ENCODE assay signal across 36 cellular contexts in the genomic region with DNA sequence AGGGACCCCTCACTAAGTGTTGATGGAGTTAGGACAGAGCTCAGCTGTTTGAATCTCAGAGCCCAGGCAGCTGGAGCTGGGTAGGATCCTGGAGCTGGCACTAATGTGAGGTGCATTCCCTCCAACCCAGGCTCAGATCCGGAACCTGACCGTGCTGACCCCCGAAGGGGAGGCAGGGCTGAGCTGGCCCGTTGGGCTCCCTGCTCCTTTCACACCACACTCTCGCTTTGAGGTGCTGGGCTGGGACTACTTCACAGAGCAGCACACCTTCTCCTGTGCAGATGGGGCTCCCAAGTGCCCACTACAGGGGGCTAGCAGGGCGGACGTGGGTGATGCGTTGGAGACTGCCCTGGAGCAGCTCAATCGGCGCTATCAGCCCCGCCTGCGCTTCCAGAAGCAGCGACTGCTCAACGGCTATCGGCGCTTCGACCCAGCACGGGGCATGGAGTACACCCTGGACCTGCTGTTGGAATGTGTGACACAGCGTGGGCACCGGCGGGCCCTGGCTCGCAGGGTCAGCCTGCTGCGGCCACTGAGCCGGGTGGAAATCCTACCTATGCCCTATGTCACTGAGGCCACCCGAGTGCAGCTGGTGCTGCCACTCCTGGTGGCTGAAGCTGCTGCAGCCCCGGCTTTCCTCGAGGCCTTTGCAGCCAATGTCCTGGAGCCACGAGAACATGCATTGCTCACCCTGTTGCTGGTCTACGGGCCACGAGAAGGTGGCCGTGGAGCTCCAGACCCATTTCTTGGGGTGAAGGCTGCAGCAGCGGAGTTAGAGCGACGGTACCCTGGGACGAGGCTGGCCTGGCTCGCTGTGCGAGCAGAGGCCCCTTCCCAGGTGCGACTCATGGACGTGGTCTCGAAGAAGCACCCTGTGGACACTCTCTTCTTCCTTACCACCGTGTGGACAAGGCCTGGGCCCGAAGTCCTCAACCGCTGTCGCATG. TPM values are rescaled to one million over a fixed set of nuclear protein-coding genes. Genes with fewer than 3 reads are reported as not detected.
A peak's percentile ranks its signal among the peaks of the same experiment; 100 is the strongest.
DNase-seq lines count a peak whose midpoint lies in the region; ATAC-seq and TF ChIP-seq lines count a peak whose summit lies in the region.
"Had no signal": no experiment of that assay in that cellular context is flagged by ENCODE, and none has a peak within 500 bp of the region (broad histone marks: within the 10 kb centered on the region; RNA-seq: fewer than 3 reads in every experiment).

No MANE protein-coding gene starts in this region.

- H3K9me3 ChIP-seq in heart right ventricle = no peaks in the 10 kb centered on the region
- no peaks in the 10 kb centered on the region for H3K9me3 ChIP-seq in lower lobe of right lung
- no peaks in the 10 kb centered on the region for H3K9me3 ChIP-seq in skeletal muscle tissue (ENCODE audit: control insufficient read depth in 3 of 3, low read length in 3 of 3)
- H3K9me3 ChIP-seq: adrenal gland, body of pancreas, esophagus squamous epithelium, heart left ventricle, mucosa of descending colon, right atrium auricular region, stomach, thyroid gland, uterus had no signal

- H3K4me1 ChIP-seq in heart right ventricle = peaks cover 9 to 43% (median 26%) of the 10 kb centered on the region in 9 donors
- H3K4me1 ChIP-seq in lower lobe of right lung = peaks cover 15% of the 10 kb centered on the region
- peaks cover 28 to 51% (median 40%) of the 10 kb centered on the region in 3 donors for H3K4me1 ChIP-seq in skeletal muscle tissue (ENCODE audit: control insufficient read depth in 3 of 3, insufficient read depth in 3 of 3, low read length in 3 of 3)
- H3K4me1 ChIP-seq: foreskin keratinocyte had no signal

- H3K27ac ChIP-seq in heart right ventricle (no peak overlapping the region), lower lobe of right lung (no peak overlapping the region), skeletal muscle tissue (ENCODE audit: low read depth, low read length) (peak overlapping the region; percentile 60)
- H3K27ac ChIP-seq: adrenal gland, body of pancreas, esophagus squamous epithelium, foreskin keratinocyte, heart left ventricle, parathyroid adenoma, right atrium auricular region, stomach, thyroid gland, uterus, VCaP had no signal

- H3K27me3 Mint-ChIP-seq in activated CD4-positive, alpha-beta memory T cell treated with anti-CD3 and anti-CD28 coated beads for 36 hours = no peaks in the 10 kb centered on the region
- H3K27me3 Mint-ChIP-seq: activated naive CD4-positive, alpha-beta T cell treated with anti-CD3 and anti-CD28 coated beads, Interleukin-2, amount 10 ng/mL, durations not matched to agents 7 days and 5 days; activated T-helper 17 cell treated with anti-CD3 and anti-CD28 coated beads, Interleukin-2, amount 50 U/mL, for 72 hours had no signal

- H3K36me3 ChIP-seq in heart right ventricle (peaks cover 0 to 85% (median 46%) of the 10 kb centered on the region in 9 donors), lower lobe of right lung (peaks cover 73% of the 10 kb centered on the region), skeletal muscle tissue (ENCODE audit: control insufficient read depth in 3 of 3, insufficient read depth in 3 of 3, low read length in 3 of 3) (peaks cover 57 to 66% (median 58%) of the 10 kb centered on the region in 3 donors)
- H3K36me3 ChIP-seq: uterus had no signal

- ATAC-seq in left ventricle myocardium superior (no peak), heart right ventricle (no peak), lower lobe of right lung (no peak)
- ATAC-seq: activated T-helper 17 cell treated with anti-CD3 and anti-CD28 coated beads, Interleukin-2, amount 50 U/mL, for 72 hours; body of pancreas; foreskin keratinocyte; HCT116; heart left ventricle; mucosa of descending colon had no signal

- no peak overlapping the region for H3K27ac Mint-ChIP-seq in activated CD4-positive, alpha-beta memory T cell treated with anti-CD3 and anti-CD28 coated beads for 36 hours
- H3K27ac Mint-ChIP-seq: activated naive CD4-positive, alpha-beta T cell treated with anti-CD3 and anti-CD28 coated beads, Interleukin-2, amount 10 ng/mL, durations not matched to agents 7 days and 5 days; activated T-helper 17 cell treated with anti-CD3 and anti-CD28 coated beads, Interleukin-2, amount 50 U/mL, for 72 hours; IgD-negative memory B cell had no signal

- no peak overlapping the region for H3K4me3 Mint-ChIP-seq in activated CD4-positive, alpha-beta memory T cell treated with anti-CD3 and anti-CD28 coated beads for 36 hours
- H3K4me3 Mint-ChIP-seq: activated naive CD4-positive, alpha-beta T cell treated with anti-CD3 and anti-CD28 coated beads, Interleukin-2, amount 10 ng/mL, durations not matched to agents 7 days and 5 days; activated T-helper 17 cell treated with anti-CD3 and anti-CD28 coated beads, Interleukin-2, amount 50 U/mL, for 72 hours; CD14-positive monocyte had no signal

- peaks cover 17% of the 10 kb centered on the region for H3K4me1 Mint-ChIP-seq in activated CD4-positive, alpha-beta memory T cell treated with anti-CD3 and anti-CD28 coated beads for 36 hours (ENCODE audit: low read depth)
- H3K4me1 Mint-ChIP-seq: activated T-helper 17 cell treated with anti-CD3 and anti-CD28 coated beads, Interleukin-2, amount 50 U/mL, for 72 hours had no signal

- TF ChIP-seq CTCF in heart right ventricle (IDR thresholded peaks at IDR 0.05) (no peak), lower lobe of right lung (IDR thresholded peaks at IDR 0.05) (no peak)

- no peaks in the 10 kb centered on the region for H3K9me3 Mint-ChIP-seq in activated CD4-positive, alpha-beta memory T cell treated with anti-CD3 and anti-CD28 coated beads for 36 hours
- H3K9me3 Mint-ChIP-seq: activated naive CD4-positive, alpha-beta T cell treated with anti-CD3 and anti-CD28 coated beads, Interleukin-2, amount 10 ng/mL, durations not matched to agents 7 days and 5 days; activated T-helper 17 cell treated with anti-CD3 and anti-CD28 coated beads, Interleukin-2, amount 50 U/mL, for 72 hours; IgD-negative memory B cell; neural crest cell had no signal

- WGBS in heart right ventricle, 2 donors = 82 to 84% methylated on average over 44 of the region's 44 CpGs

- peak; percentile 35 for DNase-seq in left ventricle myocardium superior
- no peak for DNase-seq in heart right ventricle
- peak; percentile 24 for DNase-seq in lower lobe of right lung
- no peak for DNase-seq in NCI-H345 (lab: John Stamatoyannopoulos, UW)
- no peak for DNase-seq in activated CD4-positive, alpha-beta memory T cell treated with anti-CD3 and anti-CD28 coated beads for 36 hours
- DNase-seq: activated CD4-positive, alpha-beta T cell treated with anti-CD3 and anti-CD28 coated beads for 4 hours; activated naive CD4-positive, alpha-beta T cell treated with anti-CD3 and anti-CD28 coated beads, Interleukin-2, amount 10 ng/mL, durations not matched to agents 7 days and 5 days; adrenal gland; body of pancreas; cerebellar nuclear complex; esophagus squamous epithelium; foreskin keratinocyte; heart left ventricle; mucosa of descending colon; NCI-H146; NCI-H226; NCI-H69; SHP77 treated with DMSO at 0.1 percent for 48 hours; stimulated activated CD4-positive, alpha-beta T cell treated with anti-CD3 and anti-CD28 coated beads, Interleukin-4, amount 100 ng/mL, for 1 hour; stomach; T-helper 9 cell; thyroid gland; uterus had no signal

- peaks cover 30% of the 10 kb centered on the region for H3K36me3 Mint-ChIP-seq in activated CD4-positive, alpha-beta memory T cell treated with anti-CD3 and anti-CD28 coated beads for 36 hours
- H3K36me3 Mint-ChIP-seq: IgD-negative memory B cell had no signal

- peak overlapping the region in 1 of 3 donors; percentile 74 for H3K9ac ChIP-seq in skeletal muscle tissue (ENCODE audit: low read depth in 1 of 3, low read length in 3 of 3)
- H3K9ac ChIP-seq: parathyroid adenoma had no signal

- CTCF ChIA-PET in activated CD4-positive, alpha-beta memory T cell treated with anti-CD3 and anti-CD28 coated beads for 36 hours (lab: Charles Lee) = interaction anchor here (1.4 to 2.2 kb wide), 2 partner anchors 9 to 72 kb away, joined by 4 to 12 read pairs; no protein-coding TSS in a partner anchor

- POLR2A ChIA-PET in activated CD4-positive, alpha-beta memory T cell treated with anti-CD3 and anti-CD28 coated beads for 36 hours (lab: Charles Lee) = interaction anchor here (0.9 to 2.5 kb wide), 2 partner anchors 10 to 11 kb away, joined by 3 to 10 read pairs; partner anchors contain the start of gene ABCF2

- H3K27me3 ChIP-seq in heart right ventricle (no peaks in the 10 kb centered on the region), lower lobe of right lung (ENCODE audit: low read depth) (no peaks in the 10 kb centered on the region), skeletal muscle tissue (ENCODE audit: control insufficient read depth in 3 of 3, insufficient read depth in 3 of 3, low read length in 3 of 3) (no peaks in the 10 kb centered on the region)
- H3K27me3 ChIP-seq: adrenal gland, body of pancreas, esophagus squamous epithelium, foreskin keratinocyte, heart left ventricle, right atrium auricular region, stomach, thyroid gland, uterus had no signal

- H3K4me3 ChIP-seq in heart right ventricle (no peak overlapping the region), lower lobe of right lung (no peak overlapping the region), skeletal muscle tissue (ENCODE audit: low read length in 3 of 3) (peak overlapping the region in 1 of 3 donors; percentile 22)
- H3K4me3 ChIP-seq: adrenal gland, body of pancreas, esophagus squamous epithelium, heart left ventricle, lung, mucosa of descending colon, right atrium auricular region, stomach, thyroid gland, uterus had no signal

- intact Hi-C loops in left ventricle myocardium superior (cut with micrococcal nuclease) (no loop called here), heart right ventricle (cut with DNase I) (no loop called here), lower lobe of right lung (cut with DNase I) (no loop called here)
- intact Hi-C loops in activated CD4-positive, alpha-beta memory T cell treated with anti-CD3 and anti-CD28 coated beads for 36 hours (cut with micrococcal nuclease) = no loop called here

RNA-seq across cellular contexts. Expression of gene CHPF2, which starts 5.2 kb away (rescaled TPM):
- 12.1 TPM for total RNA-seq in left ventricle myocardium superior
- 10 to 100 TPM; 12.1 to 22.4 (median 17.4) TPM for total RNA-seq in heart right ventricle
- 10 to 100 TPM; 19.2 to 20.9 TPM for polyA plus RNA-seq in heart right ventricle
- total RNA-seq in lower lobe of right lung = 34.7 TPM
- 16.2 TPM for total RNA-seq in skeletal muscle tissue
- 10 to 100 TPM; 33.6 to 34.2 TPM for total RNA-seq in activated CD4-positive, alpha-beta memory T cell treated with anti-CD3 and anti-CD28 coated beads for 36 hours

RNA-seq across cellular contexts. Expression of gene ABCF2, which starts 10.5 kb away (rescaled TPM):
- total RNA-seq in left ventricle myocardium superior = 27.6 TPM
- 10 to 100 TPM; 25.2 to 33.8 (median 29.5) TPM for total RNA-seq in heart right ventricle
- polyA plus RNA-seq in heart right ventricle = 10 to 100 TPM; 13.0 to 35.2 TPM
- 23.3 TPM for total RNA-seq in lower lobe of right lung
- total RNA-seq in skeletal muscle tissue = 20.9 TPM
- 10 to 100 TPM; 41.1 to 41.2 TPM for total RNA-seq in activated CD4-positive, alpha-beta memory T cell treated with anti-CD3 and anti-CD28 coated beads for 36 hours

RNA-seq across cellular contexts. Expression of gene SMARCD3, which starts 11.0 kb away (rescaled TPM):
- total RNA-seq in left ventricle myocardium superior (132 TPM), heart right ventricle (100 to 1,000 TPM in 5 of 10 donors, 10 to 100 TPM in 5; 78.0 to 119 (median 97.6) TPM), lower lobe of right lung (53.1 TPM), skeletal muscle tissue (101 TPM)
- polyA plus RNA-seq in heart right ventricle = 100 to 1,000 TPM in 1 of 2 donors, 10 to 100 TPM in 1; 77.7 to 175 TPM
- total RNA-seq in activated CD4-positive, alpha-beta memory T cell treated with anti-CD3 and anti-CD28 coated beads for 36 hours = 1 to 10 TPM; 4.4 to 5.5 TPM

RNA-seq across cellular contexts. Expression of gene H2BK1, which starts 27.2 kb away (rescaled TPM):
- total RNA-seq in left ventricle myocardium superior (not detected), heart right ventricle (not detected), lower lobe of right lung (not detected), skeletal muscle tissue (not detected)
- polyA plus RNA-seq in heart right ventricle = not detected
- total RNA-seq in activated CD4-positive, alpha-beta memory T cell treated with anti-CD3 and anti-CD28 coated beads for 36 hours = not detected
- total RNA-seq: adrenal gland, body of pancreas, dermis microvascular lymphatic vessel endothelial cell, esophagus squamous epithelium, foreskin keratinocyte, G401, heart left ventricle, mucosa of descending colon, neural crest cell, right atrium auricular region, stomach, thyroid gland had no signal
- polyA plus RNA-seq: adrenal gland, CD14-positive monocyte, foreskin keratinocyte, heart left ventricle, IgD-negative memory B cell, keratinocyte, lung, stomach had no signal

RNA-seq across cellular contexts. Expression of gene ASB10, which starts 50.5 kb away (rescaled TPM):
- total RNA-seq in left ventricle myocardium superior (46.1 TPM), heart right ventricle (10 to 100 TPM; 17.5 to 44.6 (median 29.1) TPM), lower lobe of right lung (not detected), skeletal muscle tissue (3.7 TPM)
- 10 to 100 TPM in 1 of 2 donors, 1 to 10 TPM in 1; 7.2 to 63.4 TPM for polyA plus RNA-seq in heart right ventricle
- not detected for total RNA-seq in activated CD4-positive, alpha-beta memory T cell treated with anti-CD3 and anti-CD28 coated beads for 36 hours
- total RNA-seq: activated T-helper 17 cell treated with anti-CD3 and anti-CD28 coated beads, Interleukin-2, amount 50 U/mL, for 72 hours; adrenal gland; body of pancreas; dermis microvascular lymphatic vessel endothelial cell; esophagus squamous epithelium; foreskin keratinocyte; G401; lung; mucosa of descending colon; neural crest cell; stomach; thyroid gland; uterus had no signal
- polyA plus RNA-seq: adrenal gland, CD14-positive monocyte, foreskin keratinocyte, IgD-negative memory B cell, keratinocyte, lung had no signal

Comparison
In these comparisons a context has a peak if more than half of its experiments do, and no peak if none do; other contexts are left out.
1. DNase-seq: peak in left ventricle myocardium superior (single experiment) and lower lobe of right lung (single experiment); none in heart right ventricle (0 of 2), NCI-H345 (single experiment) and activated CD4-positive, alpha-beta memory T cell treated with anti-CD3 and anti-CD28 coated beads for 36 hours (single experiment).